9 cellular contexts compared by ENCODE assay signal in the genomic region with DNA sequence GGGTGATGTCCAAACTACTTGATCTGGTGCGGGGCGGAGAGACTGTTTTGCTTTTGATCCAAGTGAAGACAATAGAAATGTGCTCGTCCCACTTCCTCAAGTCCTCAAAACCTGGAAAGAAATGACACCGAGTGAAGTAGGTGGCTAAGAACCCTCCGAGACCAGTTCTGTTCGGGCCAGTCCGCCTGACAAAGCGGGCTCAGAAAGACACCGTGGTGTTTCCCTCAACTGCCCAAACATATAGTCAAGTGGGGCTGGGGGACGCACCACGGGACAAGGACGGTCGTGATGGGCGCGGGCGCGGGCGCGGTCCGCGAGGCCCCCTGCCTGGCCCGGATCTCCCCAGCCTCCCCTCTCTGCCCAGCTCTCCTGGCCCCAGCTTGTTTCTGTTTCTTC.
A peak's percentile ranks its signal among the peaks of the same experiment; 100 is the strongest.
DNase-seq lines count a peak whose midpoint lies in the region; ATAC-seq and FAIRE-seq lines count a peak whose summit lies in the region.
"Had no signal": no experiment of that assay in that cellular context is flagged by ENCODE, and none has a peak within 500 bp of the region (broad histone marks: within the 10 kb centered on the region; RNA-seq: fewer than 3 reads in every experiment).

No MANE protein-coding gene starts in this region.

- peak overlapping the region; percentile 99 for H3K4me3 Mint-ChIP-seq in dendritic cell treated with granulocyte-macrophage colony-stimulating factor and Interleukin-4, amounts not matched to agents 40 ng/mL and 50 ng/mL, for 4 days

- no peak overlapping the region for H3K27ac ChIP-seq in muscle layer of colon (ENCODE audit: low read depth, low read length)

- peak overlapping the region; percentile 30 for H3K9ac ChIP-seq in muscle layer of colon (ENCODE audit: low read length)

- peak; percentile 46 for DNase-seq in activated CD4-positive, CD25-positive, alpha-beta regulatory T cell treated with anti-CD3 and anti-CD28 coated beads, Interleukin-2, amount 50 U/mL, for 72 hours
- DNase-seq in RCC 7860 (ENCODE audit: low spot score) (peak; percentile 49), NCI-H1436 (lab: John Stamatoyannopoulos, UW) (no peak)

- H3K27me3 Mint-ChIP-seq in dendritic cell treated with granulocyte-macrophage colony-stimulating factor and Interleukin-4, amounts not matched to agents 40 ng/mL and 50 ng/mL, for 4 days, result peaks cover 20% of the 10 kb centered on the region

- no peaks in the 10 kb centered on the region for H3K36me3 ChIP-seq in muscle layer of colon (ENCODE audit: insufficient read depth, low read length)

- intact Hi-C loops in dendritic cell treated with granulocyte-macrophage colony-stimulating factor and Interleukin-4, amounts not matched to agents 40 ng/mL and 50 ng/mL, for 4 days (cut with micrococcal nuclease), result loop anchor here (2.0 to 10.0 kb wide), 5 partner anchors 53 to 695 kb away; a partner anchor contains a TSS

- peak overlapping the region; percentile 95 for H3K27ac Mint-ChIP-seq in dendritic cell treated with granulocyte-macrophage colony-stimulating factor and Interleukin-4, amounts not matched to agents 40 ng/mL and 50 ng/mL, for 4 days

- peaks cover 32% of the 10 kb centered on the region for H3K4me1 Mint-ChIP-seq in dendritic cell treated with granulocyte-macrophage colony-stimulating factor and Interleukin-4, amounts not matched to agents 40 ng/mL and 50 ng/mL, for 4 days (ENCODE audit: low read depth)

- H3K4me1 ChIP-seq in muscle layer of colon (ENCODE audit: insufficient read depth, low read length), result peaks cover 17% of the 10 kb centered on the region

- H3K36me3 Mint-ChIP-seq in dendritic cell treated with granulocyte-macrophage colony-stimulating factor and Interleukin-4, amounts not matched to agents 40 ng/mL and 50 ng/mL, for 4 days (ENCODE audit: low read depth), result peaks cover 18% of the 10 kb centered on the region

- no peaks in the 10 kb centered on the region for H3K9me3 Mint-ChIP-seq in dendritic cell treated with granulocyte-macrophage colony-stimulating factor and Interleukin-4, amounts not matched to agents 40 ng/mL and 50 ng/mL, for 4 days

- no peaks in the 10 kb centered on the region for H3K9me3 ChIP-seq in muscle layer of colon (ENCODE audit: low read length)

- peaks cover 0 to 5% of the 10 kb centered on the region in 2 donors for H3K27me3 ChIP-seq in muscle layer of colon (ENCODE audit: control insufficient read depth in 1 of 2, insufficient read depth in 2 of 2, low read length in 2 of 2)

- FAIRE-seq in RCC 7860 (lab: Jason Lieb, UNC), result no peak
- FAIRE-seq: colon had no signal

- ATAC-seq in activated CD4-positive, CD25-positive, alpha-beta regulatory T cell treated with anti-CD3 and anti-CD28 coated beads, Interleukin-2, amount 50 U/mL, for 24 hours, result no peak
- no peak for ATAC-seq in HG03025 (IDR thresholded peaks at IDR 0.05; ENCODE audit: low FRiP score, unreplicated experiment)
- no peak for ATAC-seq in HG02885 (IDR thresholded peaks at IDR 0.05; ENCODE audit: poor library complexity, unreplicated experiment)

- peak overlapping the region; percentile 83 to 84 for H3K4me3 ChIP-seq in muscle layer of colon (ENCODE audit: low read depth in 1 of 2, low read length in 2 of 2)
